ENCODE assay signal across 25 cellular contexts in genomic region chr17:2419526-2419925, GRCh38. TPM values are rescaled to one million over a fixed set of nuclear protein-coding genes. Genes with fewer than 3 reads are reported as not detected.
A peak's percentile ranks its signal among the peaks of the same experiment; 100 is the strongest.
DNase-seq lines count a peak whose midpoint lies in the region; ATAC-seq and TF ChIP-seq lines count a peak whose summit lies in the region.
"Had no signal": no experiment of that assay in that cellular context is flagged by ENCODE, and none has a peak within 500 bp of the region (broad histone marks: within the 10 kb centered on the region; RNA-seq: fewer than 3 reads in every experiment).

No MANE protein-coding gene starts in this region.

- no peak for TF ChIP-seq EP300 in ovary (IDR thresholded peaks at IDR 0.05)
- TF ChIP-seq EP300 in transverse colon (IDR thresholded peaks at IDR 0.05; ENCODE audit: low read depth), result no peak

- POLR2A ChIA-PET in activated CD4-positive, alpha-beta T cell treated with anti-CD3 and anti-CD28 coated beads, Interleukin-2, amount 10 ng/mL, durations not matched to agents 7 days and 5 days (lab: Charles Lee), result no interaction called here
- POLR2A ChIA-PET in naive thymus-derived CD8-positive, alpha-beta T cell (lab: Charles Lee), result interaction anchor here (0.5 to 0.8 kb wide), 2 partner anchors 8 to 37 kb away, joined by 3 read pairs; no protein-coding TSS in a partner anchor

- H3K9me3 Mint-ChIP-seq in activated CD4-positive, alpha-beta T cell treated with anti-CD3 and anti-CD28 coated beads, Interleukin-2, amount 10 ng/mL, durations not matched to agents 7 days and 5 days, result no peaks in the 10 kb centered on the region
- H3K9me3 Mint-ChIP-seq in naive thymus-derived CD8-positive, alpha-beta T cell, result no peaks in the 10 kb centered on the region
- H3K9me3 Mint-ChIP-seq: activated CD4-positive, alpha-beta memory T cell treated with anti-CD3 and anti-CD28 coated beads, Interleukin-2, amount 10 ng/mL, durations not matched to agents 7 days and 5 days; CD8-positive, alpha-beta memory T cell had no signal

- no peak overlapping the region for H3K4me3 Mint-ChIP-seq in activated CD4-positive, alpha-beta T cell treated with anti-CD3 and anti-CD28 coated beads, Interleukin-2, amount 10 ng/mL, durations not matched to agents 7 days and 5 days
- no peak overlapping the region for H3K4me3 Mint-ChIP-seq in naive thymus-derived CD8-positive, alpha-beta T cell
- H3K4me3 Mint-ChIP-seq: activated CD4-positive, alpha-beta memory T cell treated with anti-CD3 and anti-CD28 coated beads, Interleukin-2, amount 10 ng/mL, durations not matched to agents 7 days and 5 days; CD8-positive, alpha-beta memory T cell had no signal

- no peaks in the 10 kb centered on the region for H3K27me3 Mint-ChIP-seq in activated CD4-positive, alpha-beta T cell treated with anti-CD3 and anti-CD28 coated beads, Interleukin-2, amount 10 ng/mL, durations not matched to agents 7 days and 5 days
- no peaks in the 10 kb centered on the region for H3K27me3 Mint-ChIP-seq in naive thymus-derived CD8-positive, alpha-beta T cell
- H3K27me3 Mint-ChIP-seq: activated CD4-positive, alpha-beta memory T cell treated with anti-CD3 and anti-CD28 coated beads, Interleukin-2, amount 10 ng/mL, durations not matched to agents 7 days and 5 days; CD8-positive, alpha-beta memory T cell had no signal

- TF ChIP-seq CTCF in heart right ventricle (IDR thresholded peaks at IDR 0.05) (no peak), ovary (IDR thresholded peaks at IDR 0.05) (no peak), transverse colon (IDR thresholded peaks at IDR 0.05) (no peak)

- peaks cover 2% of the 10 kb centered on the region for H3K36me3 Mint-ChIP-seq in activated CD4-positive, alpha-beta T cell treated with anti-CD3 and anti-CD28 coated beads, Interleukin-2, amount 10 ng/mL, durations not matched to agents 7 days and 5 days (ENCODE audit: low read depth)
- peaks cover 0 to 59% (median 0%) of the 10 kb centered on the region in 3 donors for H3K36me3 Mint-ChIP-seq in naive thymus-derived CD8-positive, alpha-beta T cell

- H3K4me1 Mint-ChIP-seq in activated CD4-positive, alpha-beta T cell treated with anti-CD3 and anti-CD28 coated beads, Interleukin-2, amount 10 ng/mL, durations not matched to agents 7 days and 5 days, result no peaks in the 10 kb centered on the region
- peaks cover 0 to 4% (median 1%) of the 10 kb centered on the region in 4 donors for H3K4me1 Mint-ChIP-seq in naive thymus-derived CD8-positive, alpha-beta T cell

- H3K9me3 ChIP-seq in heart right ventricle (no peaks in the 10 kb centered on the region), ovary (no peaks in the 10 kb centered on the region), transverse colon (no peaks in the 10 kb centered on the region)
- H3K9me3 ChIP-seq: breast epithelium, lower lobe of right lung, thyroid gland had no signal

- H3K36me3 ChIP-seq in heart right ventricle, result peaks cover 0 to 52% (median 0%) of the 10 kb centered on the region in 9 donors
- H3K36me3 ChIP-seq in ovary, result no peaks in the 10 kb centered on the region
- peaks cover 0 to 13% (median 4%) of the 10 kb centered on the region in 4 donors for H3K36me3 ChIP-seq in transverse colon
- H3K36me3 ChIP-seq: breast epithelium had no signal

- H3K4me3 ChIP-seq in heart right ventricle, result no peak overlapping the region
- H3K4me3 ChIP-seq in ovary, result no peak overlapping the region
- H3K4me3 ChIP-seq in transverse colon, result no peak overlapping the region
- H3K4me3 ChIP-seq: breast epithelium, lower lobe of right lung, SK-N-MC, thyroid gland had no signal

- H3K27me3 ChIP-seq in heart right ventricle, result no peaks in the 10 kb centered on the region
- H3K27me3 ChIP-seq in ovary, result no peaks in the 10 kb centered on the region
- no peaks in the 10 kb centered on the region for H3K27me3 ChIP-seq in transverse colon
- H3K27me3 ChIP-seq: breast epithelium, thyroid gland had no signal

- ATAC-seq in heart right ventricle, result peak in 5 of 8 donors; percentile 26 to 51 (median 30)
- ATAC-seq in naive thymus-derived CD8-positive, alpha-beta T cell, result no peak
- ATAC-seq: lower lobe of right lung had no signal

- DNase-seq in activated CD4-positive, alpha-beta T cell treated with anti-CD3 and anti-CD28 coated beads, Interleukin-2, amount 10 ng/mL, durations not matched to agents 7 days and 5 days, result no peak
- no peak for DNase-seq in activated CD4-positive, alpha-beta T cell treated with anti-CD3 and anti-CD28 coated beads for 1 hour
- DNase-seq in heart right ventricle (no peak), ovary (no peak), transverse colon (no peak), NCI-H2081 (lab: John Stamatoyannopoulos, UW) (no peak)
- DNase-seq in activated CD4-positive, CD25-positive, alpha-beta regulatory T cell treated with anti-CD3 and anti-CD28 coated beads, Interleukin-2, amount 50 U/mL, for 72 hours, result no peak
- DNase-seq in naive thymus-derived CD8-positive, alpha-beta T cell, result no peak
- DNase-seq: activated CD4-positive, alpha-beta memory T cell treated with anti-CD3 and anti-CD28 coated beads, Interleukin-2, amount 10 ng/mL, durations not matched to agents 7 days and 5 days; activated gamma-delta T cell treated with Interleukin-2 at 50 U/mL for 16 hours; activated T-cell treated with anti-CD3 and anti-CD28 coated beads for 4 hours; AML-193; CD8-positive, alpha-beta memory T cell; cortex of kidney; DMS53; GF-D8; KBM-7; lower lobe of right lung; MM.1S; NCI-H1436 treated with DMSO at 0.1 percent for 48 hours; NCI-H524; occipital lobe; thyroid gland had no signal

- in situ Hi-C loops in transverse colon (cut with MboI; ENCODE audit: low pct_ligation_motif_present in 1 of 4, low pct_unique_long_range_greater_than_20kb in 1 of 4, low sequenced_read_pairs in 3 of 4), result loop anchor here in 2 of 4 donors (5.0 kb wide), 1 partner anchor 37 kb away; no protein-coding TSS in a partner anchor

- H3K27ac Mint-ChIP-seq in activated CD4-positive, alpha-beta T cell treated with anti-CD3 and anti-CD28 coated beads, Interleukin-2, amount 10 ng/mL, durations not matched to agents 7 days and 5 days, result peak overlapping the region; percentile 54
- H3K27ac Mint-ChIP-seq in naive thymus-derived CD8-positive, alpha-beta T cell, result peak overlapping the region in 1 of 10 donors; percentile 49
- H3K27ac Mint-ChIP-seq: activated CD4-positive, alpha-beta memory T cell treated with anti-CD3 and anti-CD28 coated beads, Interleukin-2, amount 10 ng/mL, durations not matched to agents 7 days and 5 days had no signal

- TF ChIP-seq POLR2A in ovary (IDR thresholded peaks at IDR 0.05) (no peak), transverse colon (IDR thresholded peaks at IDR 0.05) (no peak)

- CTCF ChIA-PET in activated CD4-positive, alpha-beta T cell treated with anti-CD3 and anti-CD28 coated beads, Interleukin-2, amount 10 ng/mL, durations not matched to agents 7 days and 5 days (lab: Charles Lee), result interaction anchor here (0.9 to 6.7 kb wide), 4 partner anchors 13 to 50 kb away, joined by 3 to 131 read pairs (median 3); no protein-coding TSS in a partner anchor

- H3K4me1 ChIP-seq in heart right ventricle (peaks cover 3 to 35% (median 16%) of the 10 kb centered on the region in 9 donors), ovary (ENCODE audit: insufficient read depth) (peaks cover 11% of the 10 kb centered on the region), transverse colon (peaks cover 6 to 26% (median 7%) of the 10 kb centered on the region in 4 donors)
- H3K4me1 ChIP-seq: breast epithelium, lower lobe of right lung had no signal

- H3K27ac ChIP-seq in heart right ventricle (peak overlapping the region in 5 of 10 donors; percentile 1 to 72 (median 62)), ovary (peak overlapping the region; percentile 0 to 71), transverse colon (peak overlapping the region; percentile 43 to 70 (median 58))
- H3K27ac ChIP-seq: SK-N-MC had no signal

- intact Hi-C loops in heart right ventricle (cut with DNase I), result loop anchor here in 3 of 10 donors (10.0 kb wide), 2 partner anchors 55 to 175 kb away; partner anchors contain the start of gene PAFAH1B1 (in 1 of the 3)
- intact Hi-C loops in ovary (cut with DNase I), result loop anchor here in 1 of 4 donors (5.0 to 10.0 kb wide), 2 partner anchors 37 to 55 kb away; no protein-coding TSS in a partner anchor
- intact Hi-C loops in transverse colon (cut with DNase I; ENCODE audit: low total_unique reads), result no loop called here

- WGBS in heart right ventricle, 2 donors, result 82 to 83% methylated on average over 7 of the region's 7 CpGs
- WGBS in ovary, 3 donors, result 55 to 80% (median 57%) methylated on average over 7 of the region's 7 CpGs
- WGBS in transverse colon (ENCODE audit: low coverage in 1 of 2), 2 donors, result 89% methylated on average over 7 of the region's 7 CpGs; no CpG with 5 or more reads in 1 of the 2 donors

RNA-seq across cellular contexts. Expression of gene MNT, which starts 18.7 kb away (rescaled TPM):
- total RNA-seq in activated CD4-positive, alpha-beta T cell treated with anti-CD3 and anti-CD28 coated beads, Interleukin-2, amount 10 ng/mL, durations not matched to agents 7 days and 5 days, result 10 to 100 TPM; 24.2 to 31.1 TPM
- total RNA-seq in heart right ventricle (10 to 100 TPM in 6 of 10 donors, 1 to 10 TPM in 4; 6.9 to 14.1 (median 11.0) TPM), ovary (10 to 100 TPM in 6 of 7 donors, 1 to 10 TPM in 1; 5.4 to 37.0 (median 27.3) TPM), transverse colon (10 to 100 TPM; 13.7 to 27.7 (median 20.9) TPM)
- polyA plus RNA-seq in heart right ventricle (10 to 100 TPM in 1 of 2 donors, 1 to 10 TPM in 1; 5.0 to 11.6 TPM), ovary (10 to 100 TPM in 1 of 2 donors, 1 to 10 TPM in 1; 5.0 to 15.4 TPM)
- 10 to 100 TPM; 60.8 to 67.4 TPM for total RNA-seq in naive thymus-derived CD8-positive, alpha-beta T cell
- polyA plus RNA-seq in naive thymus-derived CD8-positive, alpha-beta T cell, result under 1 TPM; 0.73 to 0.96 (median 0.79) TPM

Comparison
In these comparisons a context has a peak if more than half of its experiments do, and no peak if none do; other contexts are left out.
1. ATAC-seq: peak in heart right ventricle (5 of 8); none in naive thymus-derived CD8-positive, alpha-beta T cell (0 of 2).